Comparison of ENCODE assay signal across 9 cellular contexts in the genomic region with DNA sequence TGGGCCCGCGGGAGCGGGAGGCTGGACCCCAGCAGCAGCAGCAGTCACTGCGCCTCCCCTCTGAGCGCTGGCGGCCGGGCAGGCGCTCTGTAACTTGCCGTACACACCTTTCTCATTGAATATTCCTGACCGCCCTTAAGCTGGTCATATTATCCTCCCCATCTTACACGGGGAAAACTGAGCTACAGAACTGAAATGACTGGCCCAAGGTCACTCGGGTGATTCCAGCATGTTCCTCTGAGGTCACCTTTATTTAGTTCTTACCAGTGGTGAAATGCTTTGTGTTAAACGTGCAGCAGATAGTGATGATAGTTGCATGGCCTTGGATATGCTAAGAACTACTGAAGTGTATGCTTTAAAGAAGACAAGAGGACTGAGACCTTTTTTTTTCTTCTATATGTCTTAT. TPM values are rescaled to one million over a fixed set of nuclear protein-coding genes. Genes with fewer than 3 reads are reported as not detected.
DNase-seq lines count a peak whose midpoint lies in the region; ATAC-seq and TF ChIP-seq lines count a peak whose summit lies in the region.
"Had no signal": no experiment of that assay in that cellular context is flagged by ENCODE, and none has a peak within 500 bp of the region (broad histone marks: within the 10 kb centered on the region; RNA-seq: fewer than 3 reads in every experiment).

No MANE protein-coding gene starts in this region.

- POLR2A ChIA-PET in AG04450 (lab: Yijun Ruan, JAX) (interaction anchor here (0.6 to 1.9 kb wide), 6 partner anchors 17 to 95 kb away, joined by 3 to 12 read pairs (median 4); partner anchors contain the start of gene SHROOM1), T-cell (lab: Charles Lee) (interaction anchor here (0.6 kb wide), 3 partner anchors 51 to 1892 kb away, joined by 3 to 11 read pairs (median 3); no protein-coding TSS in a partner anchor)

- no peaks in the 10 kb centered on the region for H3K4me1 ChIP-seq in right cardiac atrium (ENCODE audit: control insufficient read depth, insufficient read depth, low read length)

- peak overlapping the region; percentile 97 for H3K4me3 ChIP-seq in AG04450 (ENCODE audit: low read depth, low read length)
- peak overlapping the region; percentile 75 for H3K4me3 ChIP-seq in right cardiac atrium (ENCODE audit: low read length)

- ATAC-seq in GM21619 (IDR thresholded peaks at IDR 0.05; ENCODE audit: unreplicated experiment) (peak; percentile 17), T-cell (replicated peaks in 1 of 4) (no peak), right cardiac atrium (no peak), HG03095 (IDR thresholded peaks at IDR 0.05; ENCODE audit: unreplicated experiment) (no peak)
- peak; percentile 35 for ATAC-seq in stimulated activated memory B cell treated with anti-CD40 and anti-IgM and Interleukin-4, amounts not matched to agents 10 μg/mL and 1 μg/mL and 100 μg/mL, for 72 hours

- intact Hi-C loops in right cardiac atrium (cut with DNase I) = no loop called here

- CTCF ChIA-PET in AG04450 (lab: Charles Lee) (interaction anchor here (0.9 to 3.0 kb wide), 7 partner anchors 16 to 481 kb away, joined by 3 to 18 read pairs (median 5); no protein-coding TSS in a partner anchor), T-cell (lab: Charles Lee) (no interaction called here)

- peaks cover 26% of the 10 kb centered on the region for H3K36me3 Mint-ChIP-seq in T-cell
- H3K36me3 Mint-ChIP-seq in stimulated activated memory B cell treated with anti-CD40 and anti-IgM and Interleukin-4, amounts not matched to agents 10 μg/mL and 1 μg/mL and 100 μg/mL, for 72 hours = peaks cover 7% of the 10 kb centered on the region

- WGBS in right cardiac atrium = 1% methylated on average over 13 of the region's 13 CpGs

- H3K27ac ChIP-seq in AG04450 (ENCODE audit: low read depth, low read length) (peak overlapping the region; percentile 94), right cardiac atrium (ENCODE audit: low read length) (peak overlapping the region; percentile 86)

- TF ChIP-seq CTCF in AG04450 (IDR thresholded peaks at IDR 0.05; ENCODE audit: low read depth, low read length) = no peak

- H3K4me3 Mint-ChIP-seq in T-cell = peak overlapping the region; percentile 98 to 100 (median 99)
- H3K4me3 Mint-ChIP-seq in stimulated activated memory B cell treated with anti-CD40 and anti-IgM and Interleukin-4, amounts not matched to agents 10 μg/mL and 1 μg/mL and 100 μg/mL, for 72 hours = peak overlapping the region; percentile 96

- H3K9me3 Mint-ChIP-seq in T-cell = no peaks in the 10 kb centered on the region
- no peaks in the 10 kb centered on the region for H3K9me3 Mint-ChIP-seq in stimulated activated memory B cell treated with anti-CD40 and anti-IgM and Interleukin-4, amounts not matched to agents 10 μg/mL and 1 μg/mL and 100 μg/mL, for 72 hours

- DNase-seq in AG04450 (ENCODE audit: low read depth, low spot score) (no peak), T-cell (no peak), right cardiac atrium (no peak), NCI-H2227 treated with DMSO at 0.1 percent for 48 hours (lab: John Stamatoyannopoulos, UW) (no peak), SHP77 (lab: John Stamatoyannopoulos, UW) (no peak)

- H3K9me3 ChIP-seq in AG04450 (ENCODE audit: control insufficient read depth, insufficient read depth, low read length) (no peaks in the 10 kb centered on the region), right cardiac atrium (ENCODE audit: control insufficient read depth, low read length) (no peaks in the 10 kb centered on the region)

- H3K27ac Mint-ChIP-seq in T-cell = peak overlapping the region; percentile 97 to 99
- peak overlapping the region; percentile 95 for H3K27ac Mint-ChIP-seq in stimulated activated memory B cell treated with anti-CD40 and anti-IgM and Interleukin-4, amounts not matched to agents 10 μg/mL and 1 μg/mL and 100 μg/mL, for 72 hours

- H3K27me3 Mint-ChIP-seq in T-cell = no peaks in the 10 kb centered on the region
- H3K27me3 Mint-ChIP-seq in stimulated activated memory B cell treated with anti-CD40 and anti-IgM and Interleukin-4, amounts not matched to agents 10 μg/mL and 1 μg/mL and 100 μg/mL, for 72 hours = no peaks in the 10 kb centered on the region

- H3K27me3 ChIP-seq in AG04450 (ENCODE audit: control insufficient read depth, insufficient read depth, low read length) (no peaks in the 10 kb centered on the region), right cardiac atrium (ENCODE audit: control insufficient read depth, insufficient read depth) (no peaks in the 10 kb centered on the region)

- H3K4me1 Mint-ChIP-seq in T-cell = peaks cover 27 to 30% (median 27%) of the 10 kb centered on the region in 3 donors
- peaks cover 23% of the 10 kb centered on the region for H3K4me1 Mint-ChIP-seq in stimulated activated memory B cell treated with anti-CD40 and anti-IgM and Interleukin-4, amounts not matched to agents 10 μg/mL and 1 μg/mL and 100 μg/mL, for 72 hours

RNA-seq across cellular contexts. Expression of gene UQCRQ, which starts 0.6 kb away (rescaled TPM):
- polyA plus RNA-seq in AG04450 (2011; rRNA removed) (318 and 329 TPM in 2 replicates), right cardiac atrium (1,317 TPM)
- polyA minus RNA-seq in AG04450 (2011; rRNA and poly(A)+ RNA removed) = 18.5 and 20.0 TPM in 2 replicates
- total RNA-seq in T-cell (100 to 1,000 TPM; 119 to 139 (median 132) TPM), right cardiac atrium (1,000 to 10,000 TPM in 2 of 4 donors, 100 to 1,000 TPM in 2; 978 to 1,175 (median 1,022) TPM)

RNA-seq across cellular contexts. Expression of gene GDF9, which starts 0.8 kb away (rescaled TPM):
- polyA plus RNA-seq in AG04450 (2011; rRNA removed) = 0.14 and 0.15 TPM in 2 replicates
- 0.17 TPM in 1 of 2 replicates, not detected in the other for polyA minus RNA-seq in AG04450 (2011; rRNA and poly(A)+ RNA removed)
- 1 to 10 TPM in 2 of 5 donors, under 1 TPM in 3; 0.63 to 1.9 (median 0.92) TPM for total RNA-seq in T-cell
- under 1 TPM in 3 of 4 donors, not detected in 1; 0.09 to 0.54 (median 0.14) TPM for total RNA-seq in right cardiac atrium
- 0.18 TPM for polyA plus RNA-seq in right cardiac atrium

RNA-seq across cellular contexts. Expression of gene LEAP2, which starts 6.4 kb away (rescaled TPM):
- polyA plus RNA-seq in AG04450 (2011; rRNA removed) (0.61 and 0.91 TPM in 2 replicates), right cardiac atrium (1.6 TPM)
- 0.51 and 0.65 TPM in 2 replicates for polyA minus RNA-seq in AG04450 (2011; rRNA and poly(A)+ RNA removed)
- total RNA-seq in T-cell (1 to 10 TPM; 1.3 to 6.2 (median 3.7) TPM), right cardiac atrium (1 to 10 TPM in 2 of 4 donors, under 1 TPM in 2; 0.76 to 1.9 (median 1.2) TPM)

RNA-seq across cellular contexts. Expression of gene SHROOM1, which starts 36.6 kb away (rescaled TPM):
- polyA plus RNA-seq in AG04450 (2011; rRNA removed) (4.5 and 6.0 TPM in 2 replicates), right cardiac atrium (2.9 TPM)
- polyA minus RNA-seq in AG04450 (2011; rRNA and poly(A)+ RNA removed) = 7.6 and 8.0 TPM in 2 replicates
- total RNA-seq in T-cell (1 to 10 TPM in 1 of 5 donors, under 1 TPM in 2, not detected in 2; 0.35 to 1.1 (median 0.62) TPM), right cardiac atrium (1 to 10 TPM; 2.9 to 5.3 (median 4.2) TPM)

RNA-seq across cellular contexts. Expression of gene SOWAHA, which starts 53.9 kb away (rescaled TPM):
- 0.05 TPM in 1 of 2 replicates, not detected in the other for polyA plus RNA-seq in AG04450 (2011; rRNA removed)
- 0.05 TPM in 1 of 2 replicates, not detected in the other for polyA minus RNA-seq in AG04450 (2011; rRNA and poly(A)+ RNA removed)
- not detected for total RNA-seq in T-cell
- under 1 TPM in 1 of 4 donors, not detected in 3; 0.11 TPM for total RNA-seq in right cardiac atrium
- 0.05 TPM for polyA plus RNA-seq in right cardiac atrium
- total RNA-seq: pulmonary artery endothelial cell had no signal

Comparison
In these comparisons a context has a peak if more than half of its experiments do, and no peak if none do; other contexts are left out.
1. ATAC-seq: peak in GM21619 (single experiment) and stimulated activated memory B cell treated with anti-CD40 and anti-IgM and Interleukin-4, amounts not matched to agents 10 μg/mL and 1 μg/mL and 100 μg/mL, for 72 hours (single experiment); none in T-cell (0 of 4), right cardiac atrium (0 of 2) and HG03095 (single experiment).
2. RNA of gene UQCRQ, which starts 0.6 kb away (total RNA-seq): 978 to 1,175 TPM in right cardiac atrium; 119 to 139 TPM in T-cell; every median in the first group is over 4 times any median in the second.